ENCODE assay signal across 26 cellular contexts in the genomic region with DNA sequence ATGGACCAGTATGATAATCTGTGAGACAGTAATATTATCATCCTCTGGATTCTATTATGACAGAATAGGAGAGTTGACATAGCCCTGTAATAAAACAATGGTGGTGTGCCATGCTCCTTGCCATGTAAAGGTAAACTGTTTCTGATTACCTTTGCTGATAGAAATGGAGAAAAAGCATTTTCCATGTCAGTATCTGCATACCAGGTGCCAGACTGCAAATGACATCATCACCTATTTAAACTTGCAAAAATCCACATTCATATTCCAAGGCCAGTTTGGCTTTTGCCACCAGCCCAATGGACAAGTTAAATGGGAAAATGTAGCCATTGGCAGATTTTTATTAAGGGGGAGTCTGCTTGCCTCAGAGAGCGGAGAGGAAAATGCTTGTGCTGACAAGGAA. TPM values are rescaled to one million over a fixed set of nuclear protein-coding genes. Genes with fewer than 3 reads are reported as not detected.
DNase-seq lines count a peak whose midpoint lies in the region; ATAC-seq, FAIRE-seq and TF ChIP-seq lines count a peak whose summit lies in the region.
"Had no signal": no experiment of that assay in that cellular context is flagged by ENCODE, and none has a peak within 500 bp of the region (broad histone marks: within the 10 kb centered on the region; RNA-seq: fewer than 3 reads in every experiment).

No MANE protein-coding gene starts in this region.

- no peak overlapping the region for H3K27ac Mint-ChIP-seq in GM23338
- H3K27ac Mint-ChIP-seq in stimulated activated memory B cell treated with anti-CD40 and anti-IgM and Interleukin-4, amounts not matched to agents 10 μg/mL and 1 μg/mL and 100 μg/mL, for 72 hours = no peak overlapping the region
- H3K27ac Mint-ChIP-seq: CD14-positive monocyte; CD4-positive, alpha-beta memory T cell; CD4-positive, CD25-positive, alpha-beta regulatory T cell; CD8-positive, alpha-beta memory T cell had no signal

- peaks cover 2% of the 10 kb centered on the region for H3K27me3 Mint-ChIP-seq in GM23338 (ENCODE audit: insufficient read depth, low read depth, poor library complexity)
- H3K27me3 Mint-ChIP-seq in stimulated activated memory B cell treated with anti-CD40 and anti-IgM and Interleukin-4, amounts not matched to agents 10 μg/mL and 1 μg/mL and 100 μg/mL, for 72 hours = peaks cover 25% of the 10 kb centered on the region

- no peaks in the 10 kb centered on the region for H4K20me1 ChIP-seq in GM23338 (replicated peaks; ENCODE audit: insufficient read depth)
- H4K20me1 ChIP-seq: BLaER1 had no signal

- no peak overlapping the region for H3K9ac ChIP-seq in mesendoderm (ENCODE audit: low read length)
- H3K9ac ChIP-seq: BLaER1 had no signal

- H3K4me3 Mint-ChIP-seq in GM23338 = no peak overlapping the region
- no peak overlapping the region for H3K4me3 Mint-ChIP-seq in stimulated activated memory B cell treated with anti-CD40 and anti-IgM and Interleukin-4, amounts not matched to agents 10 μg/mL and 1 μg/mL and 100 μg/mL, for 72 hours
- H3K4me3 Mint-ChIP-seq: CD14-positive monocyte; CD4-positive, alpha-beta memory T cell; CD4-positive, CD25-positive, alpha-beta regulatory T cell; CD8-positive, alpha-beta memory T cell had no signal

- H3K56ac ChIP-seq in mesendoderm (ENCODE audit: low read length) = no peak overlapping the region

- no peaks in the 10 kb centered on the region for H3K79me2 ChIP-seq in GM23338 (replicated peaks; ENCODE audit: insufficient read depth)
- H3K79me2 ChIP-seq in mesendoderm (ENCODE audit: control insufficient read depth, insufficient read depth, low read length) = no peaks in the 10 kb centered on the region

- H4K5ac ChIP-seq in mesendoderm (ENCODE audit: low read length) = no peak overlapping the region

- H2BK120ac ChIP-seq in mesendoderm (ENCODE audit: low read depth, low read length) = no peak overlapping the region

- H3K36me3 ChIP-seq in GM23338 (ENCODE audit: insufficient read depth) (peaks cover 6% of the 10 kb centered on the region; the same call in 1 of the 2 replicates), mesendoderm (ENCODE audit: control insufficient read depth, insufficient read depth, low read length) (no peaks in the 10 kb centered on the region), heart right ventricle (no peaks in the 10 kb centered on the region)
- H3K36me3 ChIP-seq: BE2C, BLaER1 had no signal

- no peak for DNase-seq in GM23338 (ENCODE audit: low spot score)
- peak; percentile 13 for DNase-seq in mesendoderm
- DNase-seq in urothelium cell line (ENCODE audit: low spot score) = no peak
- DNase-seq in heart right ventricle = no peak
- DNase-seq: 8988T; ACHN; BE2C; C1 segment of cervical spinal cord; CD4-positive, alpha-beta memory T cell; CD4-positive, CD25-positive, alpha-beta regulatory T cell; CD8-positive, alpha-beta memory T cell; COR-L47; DMS 273 treated with DMSO at 0.1 percent for 48 hours; DMS153; DMS53; DMS79; DND-41; EL; GDM1 had no signal

- no peaks in the 10 kb centered on the region for H3K79me1 ChIP-seq in mesendoderm (ENCODE audit: low read length)

- peaks cover 23% of the 10 kb centered on the region for H3K4me1 Mint-ChIP-seq in GM23338
- no peaks in the 10 kb centered on the region for H3K4me1 Mint-ChIP-seq in stimulated activated memory B cell treated with anti-CD40 and anti-IgM and Interleukin-4, amounts not matched to agents 10 μg/mL and 1 μg/mL and 100 μg/mL, for 72 hours
- H3K4me1 Mint-ChIP-seq: CD14-positive monocyte; CD4-positive, alpha-beta memory T cell; CD4-positive, CD25-positive, alpha-beta regulatory T cell; CD8-positive, alpha-beta memory T cell had no signal

- H3K9me3 Mint-ChIP-seq in GM23338 = peaks cover 16% of the 10 kb centered on the region
- H3K9me3 Mint-ChIP-seq in stimulated activated memory B cell treated with anti-CD40 and anti-IgM and Interleukin-4, amounts not matched to agents 10 μg/mL and 1 μg/mL and 100 μg/mL, for 72 hours = no peaks in the 10 kb centered on the region

- no peak overlapping the region for H2BK5ac ChIP-seq in mesendoderm (ENCODE audit: low read length)

- peaks cover 10% of the 10 kb centered on the region; the same call in 2 of the 3 replicates for H3K36me3 Mint-ChIP-seq in GM23338 (ENCODE audit: low read depth)
- H3K36me3 Mint-ChIP-seq in stimulated activated memory B cell treated with anti-CD40 and anti-IgM and Interleukin-4, amounts not matched to agents 10 μg/mL and 1 μg/mL and 100 μg/mL, for 72 hours = no peaks in the 10 kb centered on the region
- H3K36me3 Mint-ChIP-seq: CD14-positive monocyte; CD4-positive, CD25-positive, alpha-beta regulatory T cell had no signal

- H3K4me2 ChIP-seq in GM23338 (peak overlapping the region; percentile 54; the same call in 1 of the 2 replicates), mesendoderm (ENCODE audit: low read length) (no peak overlapping the region)
- H3K4me2 ChIP-seq: BLaER1 had no signal

- H4K8ac ChIP-seq in mesendoderm (ENCODE audit: low read depth, low read length) = no peak overlapping the region

- ATAC-seq in GM23338 (no peak), heart right ventricle (no peak)
- no peak for ATAC-seq in stimulated activated memory B cell treated with anti-CD40 and anti-IgM and Interleukin-4, amounts not matched to agents 10 μg/mL and 1 μg/mL and 100 μg/mL, for 72 hours
- ATAC-seq: GM12878 had no signal

- H3K4me3 ChIP-seq in GM23338 = no peak overlapping the region
- H3K4me3 ChIP-seq in mesendoderm (ENCODE audit: low read length) = no peak overlapping the region
- no peak overlapping the region for H3K4me3 ChIP-seq in heart right ventricle
- H3K4me3 ChIP-seq: BLaER1, GM12878 had no signal

- no peak overlapping the region for H3K27ac ChIP-seq in GM23338 (ENCODE audit: low read depth)
- no peak overlapping the region for H3K27ac ChIP-seq in mesendoderm (ENCODE audit: low read depth, low read length)
- H3K27ac ChIP-seq in heart right ventricle = no peak overlapping the region
- H3K27ac ChIP-seq: BLaER1 had no signal

- H2AFZ ChIP-seq in GM23338 = peak overlapping the region; percentile 43; the same call in 1 of the 2 replicates

- no peaks in the 10 kb centered on the region for H3K27me3 ChIP-seq in GM23338 (ENCODE audit: insufficient read depth)
- no peaks in the 10 kb centered on the region for H3K27me3 ChIP-seq in mesendoderm (ENCODE audit: insufficient read depth, low read length, poor library complexity)
- H3K27me3 ChIP-seq in heart right ventricle = no peaks in the 10 kb centered on the region
- H3K27me3 ChIP-seq: BE2C, BLaER1 had no signal

- TF ChIP-seq CTCF in GM23338 (conservative IDR thresholded peaks at IDR 0.05; ENCODE audit: low read depth in 2 of 2) = no peak
- no peak for TF ChIP-seq CTCF in heart right ventricle (IDR thresholded peaks at IDR 0.05)

- H3K9me2 ChIP-seq in GM23338 (ENCODE audit: insufficient read depth) = peaks cover 7% of the 10 kb centered on the region; the same call in 1 of the 2 replicates

- H3K9me3 ChIP-seq in heart right ventricle = peaks cover 0 to 7% (median 0%) of the 10 kb centered on the region in 11 donors
- H3K9me3 ChIP-seq: BE2C had no signal

- peak; percentile 20 for FAIRE-seq in urothelium cell line (lab: Jason Lieb, UNC)
- FAIRE-seq: A204.1, GM12878, GM12892, GM18507 had no signal

- H3K18ac ChIP-seq in mesendoderm (ENCODE audit: low read length) = peak overlapping the region; percentile 83

- H3K4ac ChIP-seq in mesendoderm (ENCODE audit: low read depth, low read length) = no peak overlapping the region

- peaks cover 13% of the 10 kb centered on the region for H3K4me1 ChIP-seq in GM23338 (ENCODE audit: insufficient read depth)
- H3K4me1 ChIP-seq in mesendoderm (ENCODE audit: control insufficient read depth, low read depth, low read length) = peaks cover 19% of the 10 kb centered on the region
- no peaks in the 10 kb centered on the region for H3K4me1 ChIP-seq in heart right ventricle
- H3K4me1 ChIP-seq: BE2C, BLaER1 had no signal

- intact Hi-C loops in heart right ventricle (cut with DNase I) = no loop called here

- no peak overlapping the region for H2AK5ac ChIP-seq in mesendoderm (ENCODE audit: low read length)

- no peak overlapping the region for H3K23ac ChIP-seq in mesendoderm (ENCODE audit: low read length)

- H2BK15ac ChIP-seq in mesendoderm (replicated peaks; ENCODE audit: low read depth) = no peak overlapping the region

- WGBS in mesendoderm (ENCODE audit: extremely low coverage, insufficient coverage, low lambda C conversion rate) = no CpG with 5 or more reads among the region's 1 CpG
- WGBS in heart right ventricle, 2 donors = 93 to 100% methylated on average over 1 of the region's 1 CpG

- H3F3A ChIP-seq in GM23338 (replicated peaks; ENCODE audit: low read depth) = no peaks in the 10 kb centered on the region

TF ChIP-seq in GM23338, 12 proteins besides CTCF, POLR2A, EP300 and RAD21 (continues in another document):
- no peak for TF ChIP-seq REST (IDR thresholded peaks at IDR 0.05; ENCODE audit: unreplicated experiment)
- no peak for TF ChIP-seq STAT1 (IDR thresholded peaks at IDR 0.05; ENCODE audit: unreplicated experiment)
- TF ChIP-seq JUNB (IDR thresholded peaks at IDR 0.05; ENCODE audit: unreplicated experiment) = no peak

RNA-seq across cellular contexts. Expression of gene ABCD3, which starts 23.9 kb away (rescaled TPM):
- 20.9 and 24.0 TPM in 2 replicates for total RNA-seq in GM23338 (2014; rRNA removed; shearing (Covaris generic))
- polyA plus RNA-seq in GM23338 (2016; fragmentation: Nextera tagmentation; extraction: Ambion mirVana) (11.1 and 12.3 TPM in 2 replicates), heart right ventricle (10 to 100 TPM; 22.2 to 25.9 TPM)
- polyA plus RNA-seq in mesendoderm (2013, experiment 1 of 2) = 24.6 TPM
- polyA plus RNA-seq in mesendoderm (2013, experiment 2 of 2) = 23.6 TPM
- 10 to 100 TPM; 49.0 to 90.0 (median 60.7) TPM for total RNA-seq in heart right ventricle
